ENCODE assay signal across 8 cellular contexts in genomic region chr2:144596074-144596871, GRCh38.
A peak's percentile ranks its signal among the peaks of the same experiment; 100 is the strongest.
DNase-seq lines count a peak whose midpoint lies in the region; ATAC-seq and TF ChIP-seq lines count a peak whose summit lies in the region.

No MANE protein-coding gene starts in this region.

- TF ChIP-seq CTCF in mammary epithelial cell (conservative IDR thresholded peaks at IDR 0.05 in 1 of 2, IDR thresholded peaks at IDR 0.05 in 1 of 2; ENCODE audit: extremely low read depth in 1 of 2, insufficient read depth in 1 of 2, low read depth in 1 of 2, low read length in 2 of 2) (no peak), sigmoid colon (IDR thresholded peaks at IDR 0.05) (no peak)

- no peaks in the 10 kb centered on the region for H4K20me1 ChIP-seq in mammary epithelial cell (ENCODE audit: insufficient read depth, low read length)

- no peaks in the 10 kb centered on the region for H3K36me3 Mint-ChIP-seq in naive B cell

- H3K27ac Mint-ChIP-seq in naive B cell, result peak overlapping the region in 3 of 6 donors; percentile 12 to 47 (median 46)

- no peaks in the 10 kb centered on the region for H3K27me3 ChIP-seq in mammary epithelial cell (ENCODE audit: insufficient read depth, low read length)
- H3K27me3 ChIP-seq in sigmoid colon, result no peaks in the 10 kb centered on the region

- no peak for TF ChIP-seq POLR2A in sigmoid colon (IDR thresholded peaks at IDR 0.05)

- DNase-seq in HCEC 1CT (peak; percentile 75), MV-4-11 (lab: John Stamatoyannopoulos, UW) (peak; percentile 30), mammary epithelial cell (peak; percentile 37), naive B cell (no peak), sigmoid colon (no peak), NCI-H82 treated with DMSO at 0.1 percent for 48 hours (lab: John Stamatoyannopoulos, UW; ENCODE audit: unreplicated experiment) (no peak), superior temporal gyrus (ENCODE audit: extremely low spot score) (no peak)

- ATAC-seq in GM18502 (IDR thresholded peaks at IDR 0.05; ENCODE audit: poor library complexity, unreplicated experiment) (peak; percentile 88), naive B cell (ENCODE audit: low read depth in 2 of 2) (peak; percentile 70 to 71)

- no peaks in the 10 kb centered on the region for H3K79me2 ChIP-seq in mammary epithelial cell (ENCODE audit: insufficient read depth, low read length)

- no TSS peak for BruUV-seq in mammary epithelial cell (replicated peaks; lab: Mats Ljungman, UMichigan)

- no peaks in the 10 kb centered on the region for H3K36me3 ChIP-seq in mammary epithelial cell (ENCODE audit: insufficient read depth, low read length)
- H3K36me3 ChIP-seq in sigmoid colon, result no peaks in the 10 kb centered on the region

- 76% methylated on average over 8 of the region's 9 CpGs for WGBS in mammary epithelial cell (ENCODE audit: low coverage, missing lambda C conversion rate)
- 38 to 45% methylated on average over 9 of the region's 9 CpGs for WGBS in sigmoid colon, 2 donors

- H2AFZ ChIP-seq in mammary epithelial cell (ENCODE audit: low read depth, low read length), result peak overlapping the region; percentile 17

- TF ChIP-seq EP300 in sigmoid colon (IDR thresholded peaks at IDR 0.05), result no peak

- peak overlapping the region in 6 of 8 donors; percentile 15 to 51 (median 34) for H3K4me3 Mint-ChIP-seq in naive B cell

- H3K4me2 ChIP-seq in mammary epithelial cell (ENCODE audit: insufficient read depth, low read depth, low read length), result peak overlapping the region; percentile 23

- H3K4me3 ChIP-seq in mammary epithelial cell (replicated peaks in 1 of 3; ENCODE audit: insufficient read depth in 1 of 3, low read depth in 2 of 3, low read length in 3 of 3) (no peak overlapping the region), sigmoid colon (no peak overlapping the region)

- peaks cover 0 to 5% (median 0%) of the 10 kb centered on the region in 7 donors for H3K9me3 Mint-ChIP-seq in naive B cell

- H3K27me3 Mint-ChIP-seq in naive B cell, result peaks cover 0 to 5% (median 0%) of the 10 kb centered on the region in 3 donors

- peaks cover 13 to 21% (median 18%) of the 10 kb centered on the region in 3 donors for H3K4me1 Mint-ChIP-seq in naive B cell

- H3K27ac ChIP-seq in mammary epithelial cell (ENCODE audit: insufficient read depth, low read depth, low read length) (no peak overlapping the region), sigmoid colon (peak overlapping the region in 1 of 4 donors; percentile 2)

- CTCF ChIA-PET in mammary epithelial cell (lab: Charles Lee; ENCODE audit: low non-redundant PET), result no interaction called here

- H3K9ac ChIP-seq in mammary epithelial cell (ENCODE audit: insufficient read depth, low read length), result no peak overlapping the region

- in situ Hi-C loops in mammary epithelial cell (cut with MboI; ENCODE audit: low sequenced_read_pairs in 2 of 2), result no loop called here

- intact Hi-C loops in mammary epithelial cell (cut with micrococcal nuclease), result no loop called here
- intact Hi-C loops in sigmoid colon (cut with DNase I), result no loop called here

- H3K4me1 ChIP-seq in mammary epithelial cell (ENCODE audit: insufficient read depth, low read length), result peaks cover 3% of the 10 kb centered on the region
- H3K4me1 ChIP-seq in sigmoid colon, result peaks cover 0 to 8% (median 0%) of the 10 kb centered on the region in 4 donors

- no peaks in the 10 kb centered on the region for H3K9me3 ChIP-seq in mammary epithelial cell (replicated peaks; ENCODE audit: insufficient read depth, low read length)
- no peaks in the 10 kb centered on the region for H3K9me3 ChIP-seq in sigmoid colon

- dilution Hi-C loops in mammary epithelial cell (cut with HindIII; ENCODE audit: low sequenced_read_pairs), result no loop called here

Comparison
In these comparisons a context has a peak if more than half of its experiments do, and no peak if none do; other contexts are left out.
1. DNase-seq: peak in HCEC 1CT (single experiment), MV-4-11 (single experiment) and mammary epithelial cell (single experiment); none in naive B cell (single experiment), sigmoid colon (single experiment), NCI-H82 treated with DMSO at 0.1 percent for 48 hours (single experiment) and superior temporal gyrus (single experiment).